ENCODE assay signal across 10 cellular contexts in genomic region chr18:45793295-45793965, GRCh38. TPM values are rescaled to one million over a fixed set of nuclear protein-coding genes. Genes with fewer than 3 reads are reported as not detected.
DNase-seq lines count a peak whose midpoint lies in the region; ATAC-seq and TF ChIP-seq lines count a peak whose summit lies in the region.
"Had no signal": no experiment of that assay in that cellular context is flagged by ENCODE, and none has a peak within 500 bp of the region (broad histone marks: within the 10 kb centered on the region; RNA-seq: fewer than 3 reads in every experiment).

No MANE protein-coding gene starts in this region.

- ATAC-seq in GM21529 (IDR thresholded peaks at IDR 0.05; ENCODE audit: unreplicated experiment) = no peak

- TF ChIP-seq CTCF in NB4 (IDR thresholded peaks at IDR 0.05; ENCODE audit: low read depth, low read length) = no peak
- TF ChIP-seq CTCF in MCF 10A (IDR thresholded peaks at IDR 0.05; ENCODE audit: unreplicated experiment) = no peak
- no peak for TF ChIP-seq CTCF in progenitor cell of endocrine pancreas (IDR thresholded peaks at IDR 0.05; ENCODE audit: unreplicated experiment)

- intact Hi-C loops in MCF 10A (cut with micrococcal nuclease) = loop anchor here (1.0 to 2.0 kb wide), 2 partner anchors 10 to 45 kb away; no protein-coding TSS in a partner anchor

- DNase-seq in EH (ENCODE audit: low read depth) (peak; percentile 97), NB4 (ENCODE audit: low read depth) (peak; percentile 55), MCF 10A (ENCODE audit: unreplicated experiment) (peak; percentile 99), non-pigmented ciliary epithelial cell (ENCODE audit: low read depth) (peak; percentile 60), NCI-H1436 (lab: John Stamatoyannopoulos, UW) (no peak), progenitor cell of endocrine pancreas (ENCODE audit: low spot score, unreplicated experiment) (no peak)
- DNase-seq in activated CD4-positive, alpha-beta T cell treated with anti-CD3 and anti-CD28 coated beads, Interleukin-2, amount 50 U/mL, for 4 hours = no peak
- DNase-seq: NCI-H446, nucleus accumbens had no signal

- POLR2A ChIA-PET in MCF 10A (lab: Yijun Ruan, JAX) = interaction anchor here (0.9 to 1.9 kb wide), 2 partner anchors 10 to 105 kb away, joined by 4 to 11 read pairs; no protein-coding TSS in a partner anchor

- no peak overlapping the region for H3K4me3 ChIP-seq in NB4 (ENCODE audit: low read depth, low read length)

- no TSS peak for BruUV-seq in MCF 10A (replicated peaks; lab: Mats Ljungman, UMichigan)

- H3K27me3 Mint-ChIP-seq in MCF 10A (ENCODE audit: insufficient read depth, unreplicated experiment) (no peaks in the 10 kb centered on the region), progenitor cell of endocrine pancreas (no peaks in the 10 kb centered on the region)

- H3K27ac Mint-ChIP-seq in MCF 10A (ENCODE audit: low read depth, unreplicated experiment) (peak overlapping the region; percentile 94), progenitor cell of endocrine pancreas (no peak overlapping the region)

- H3K36me3 Mint-ChIP-seq in MCF 10A (ENCODE audit: insufficient read depth, unreplicated experiment) (no peaks in the 10 kb centered on the region), progenitor cell of endocrine pancreas (ENCODE audit: insufficient read depth) (no peaks in the 10 kb centered on the region)

- H3K4me3 Mint-ChIP-seq in MCF 10A (ENCODE audit: unreplicated experiment) (peak overlapping the region; percentile 37), progenitor cell of endocrine pancreas (ENCODE audit: low read depth) (no peak overlapping the region)

- CTCF ChIA-PET in MCF 10A (lab: Yijun Ruan, JAX) = no interaction called here

- H3K4me1 Mint-ChIP-seq in MCF 10A (ENCODE audit: insufficient read depth, unreplicated experiment) (peaks cover 20% of the 10 kb centered on the region), progenitor cell of endocrine pancreas (ENCODE audit: low read depth) (no peaks in the 10 kb centered on the region)

- no peak for TF ChIP-seq POLR2A in NB4 (IDR thresholded peaks at IDR 0.05; ENCODE audit: extremely low read depth, insufficient read length)

- H3K9me3 Mint-ChIP-seq in MCF 10A (ENCODE audit: unreplicated experiment) = peaks cover 1% of the 10 kb centered on the region
- H3K9me3 Mint-ChIP-seq in progenitor cell of endocrine pancreas (ENCODE audit: low read depth) = peaks cover 9% of the 10 kb centered on the region

RNA-seq across cellular contexts. Expression of gene SIGLEC15, which starts 32.0 kb away (rescaled TPM):
- not detected in 2 replicates for total RNA-seq in MCF 10A (2022)
- total RNA-seq in progenitor cell of endocrine pancreas = not detected in 2 replicates

Comparison
In these comparisons a context has a peak if more than half of its experiments do, and no peak if none do; other contexts are left out.
1. DNase-seq: peak in EH (single experiment), NB4 (single experiment), MCF 10A (single experiment) and non-pigmented ciliary epithelial cell (single experiment); none in NCI-H1436 (single experiment), progenitor cell of endocrine pancreas (single experiment) and activated CD4-positive, alpha-beta T cell treated with anti-CD3 and anti-CD28 coated beads, Interleukin-2, amount 50 U/mL, for 4 hours (0 of 2).